ENCODE assay signal across 18 cellular contexts in the genomic region with DNA sequence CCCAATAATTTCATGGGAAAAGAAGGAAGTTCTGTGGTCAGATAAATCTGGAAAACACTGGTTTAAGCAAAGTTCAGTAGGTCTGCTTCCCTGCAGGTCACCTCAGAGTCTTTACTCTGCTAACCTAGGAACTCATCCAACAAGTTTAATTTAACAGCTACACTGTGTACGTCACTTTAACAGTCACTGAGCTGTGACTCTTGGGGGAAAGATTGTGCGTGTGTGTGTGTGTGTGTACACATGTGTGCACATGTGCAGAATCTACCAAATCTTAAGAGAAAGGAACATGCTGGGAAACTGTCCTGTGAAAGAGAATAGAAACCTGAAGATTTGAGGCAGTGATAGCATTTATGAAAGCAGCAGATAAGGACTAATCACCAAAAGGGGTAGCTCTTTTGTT.
DNase-seq lines count a peak whose midpoint lies in the region; ATAC-seq lines count a peak whose summit lies in the region.
"Had no signal": no experiment of that assay in that cellular context is flagged by ENCODE, and none has a peak within 500 bp of the region (broad histone marks: within the 10 kb centered on the region; RNA-seq: fewer than 3 reads in every experiment).

No MANE protein-coding gene starts in this region.

- no peaks in the 10 kb centered on the region for H3K27me3 Mint-ChIP-seq in activated CD8-positive, alpha-beta memory T cell treated with anti-CD3 and anti-CD28 coated beads, Interleukin-2, amount 10 ng/mL, durations not matched to agents 7 days and 5 days

- H3K4me3 ChIP-seq in GM23248, result no peak overlapping the region
- H3K4me3 ChIP-seq in SJCRH30, result no peak overlapping the region
- H3K4me3 ChIP-seq: body of pancreas, heart left ventricle had no signal

- H3K36me3 ChIP-seq in GM23248 (ENCODE audit: low read depth), result no peaks in the 10 kb centered on the region
- H3K36me3 ChIP-seq in SJCRH30, result no peaks in the 10 kb centered on the region

- H3K4me2 ChIP-seq in GM23248 (ENCODE audit: unreplicated experiment), result no peak overlapping the region

- H3F3A ChIP-seq in GM23248 (ENCODE audit: insufficient read depth), result no peaks in the 10 kb centered on the region

- ATAC-seq in activated CD8-positive, alpha-beta memory T cell treated with anti-CD3 and anti-CD28 coated beads, Interleukin-2, amount 10 ng/mL, durations not matched to agents 7 days and 5 days, result peak; percentile 11
- peak; percentile 34 for ATAC-seq in HG03565 (IDR thresholded peaks at IDR 0.05; ENCODE audit: unreplicated experiment)
- peak; percentile 39 to 42 for ATAC-seq in activated naive CD4-positive, alpha-beta T cell treated with anti-CD3 and anti-CD28 coated beads, Interleukin-2, amount 50 U/mL, for 72 hours
- peak; percentile 44 for ATAC-seq in stimulated activated effector memory CD8-positive, alpha-beta T cell treated with anti-CD3 and anti-CD28 coated beads, Interleukin-12 subunit alpha, Interleukin-12 subunit beta, amount 100 ng/mL, for 72 hours
- ATAC-seq: body of pancreas, heart left ventricle, right cardiac atrium had no signal

- peaks cover 80% of the 10 kb centered on the region for H3K36me3 Mint-ChIP-seq in activated CD8-positive, alpha-beta memory T cell treated with anti-CD3 and anti-CD28 coated beads, Interleukin-2, amount 10 ng/mL, durations not matched to agents 7 days and 5 days
- peaks cover 39 to 83% of the 10 kb centered on the region in 2 donors for H3K36me3 Mint-ChIP-seq in activated naive CD4-positive, alpha-beta T cell treated with anti-CD3 and anti-CD28 coated beads, Interleukin-2, amount 50 U/mL, for 72 hours
- no peaks in the 10 kb centered on the region for H3K36me3 Mint-ChIP-seq in stimulated activated effector memory CD8-positive, alpha-beta T cell treated with anti-CD3 and anti-CD28 coated beads, Interleukin-12 subunit alpha, Interleukin-12 subunit beta, amount 100 ng/mL, for 72 hours

- H3K9me2 ChIP-seq in GM23248 (ENCODE audit: insufficient read depth), result no peaks in the 10 kb centered on the region

- H3K9ac ChIP-seq in GM23248, result no peak overlapping the region

- H3K27ac ChIP-seq in GM23248 (no peak overlapping the region), SJCRH30 (no peak overlapping the region)
- H3K27ac ChIP-seq: body of pancreas, RWPE1 had no signal

- 14 to 21% methylated on average over 2 of the region's 2 CpGs for WGBS in GM23248 (ENCODE audit: low coverage in 1 of 2, low lambda C conversion rate in 2 of 2, missing lambda C conversion rate in 2 of 2), 2 experiments

- H3K4me3 Mint-ChIP-seq in activated CD8-positive, alpha-beta memory T cell treated with anti-CD3 and anti-CD28 coated beads, Interleukin-2, amount 10 ng/mL, durations not matched to agents 7 days and 5 days, result peak overlapping the region; percentile 58
- peak overlapping the region; percentile 60 for H3K4me3 Mint-ChIP-seq in stimulated activated effector memory CD8-positive, alpha-beta T cell treated with anti-CD3 and anti-CD28 coated beads, Interleukin-12 subunit alpha, Interleukin-12 subunit beta, amount 100 ng/mL, for 72 hours

- DNase-seq in activated CD8-positive, alpha-beta memory T cell treated with anti-CD3 and anti-CD28 coated beads, Interleukin-2, amount 10 ng/mL, durations not matched to agents 7 days and 5 days, result no peak
- no peak for DNase-seq in activated CD8-positive, alpha-beta memory T cell treated with anti-CD3 and anti-CD28 coated beads, Interleukin-2, amount 50 U/mL, for 48 hours
- DNase-seq in activated naive CD4-positive, alpha-beta T cell treated with anti-CD3 and anti-CD28 coated beads, Interleukin-2, amount 50 U/mL, for 72 hours (ENCODE audit: low spot score in 2 of 2), result no peak
- DNase-seq in stimulated activated effector memory CD8-positive, alpha-beta T cell treated with anti-CD3 and anti-CD28 coated beads, Interleukin-12 subunit alpha, Interleukin-12 subunit beta, amount 100 ng/mL, for 72 hours (ENCODE audit: low spot score in 2 of 2), result no peak
- DNase-seq in DMS53 (lab: John Stamatoyannopoulos, UW), result no peak
- no peak for DNase-seq in GM23248
- DNase-seq in SJCRH30, result no peak
- DNase-seq: activated CD4-positive, CD25-positive, alpha-beta regulatory T cell; body of pancreas; HCEC 1CT; heart left ventricle; islet precursor cell; NCI-H1105; right cardiac atrium; stimulated activated CD8-positive, alpha-beta memory T cell treated with anti-CD3 and anti-CD28 coated beads, Interleukin-4, amount 100 ng/mL, for 48 hours; trophoblast cell had no signal

- peaks cover 95% of the 10 kb centered on the region for H3K4me1 Mint-ChIP-seq in activated CD8-positive, alpha-beta memory T cell treated with anti-CD3 and anti-CD28 coated beads, Interleukin-2, amount 10 ng/mL, durations not matched to agents 7 days and 5 days
- peaks cover 98% of the 10 kb centered on the region for H3K4me1 Mint-ChIP-seq in stimulated activated effector memory CD8-positive, alpha-beta T cell treated with anti-CD3 and anti-CD28 coated beads, Interleukin-12 subunit alpha, Interleukin-12 subunit beta, amount 100 ng/mL, for 72 hours

- H3K9me3 ChIP-seq in GM23248 (ENCODE audit: low read depth), result no peaks in the 10 kb centered on the region
- peaks cover 7% of the 10 kb centered on the region; the same call in 1 of the 2 replicates for H3K9me3 ChIP-seq in SJCRH30 (replicated peaks)
- H3K9me3 ChIP-seq: body of pancreas had no signal

- H3K4me1 ChIP-seq in GM23248 (ENCODE audit: insufficient read depth), result no peaks in the 10 kb centered on the region
- no peaks in the 10 kb centered on the region for H3K4me1 ChIP-seq in SJCRH30
- H3K4me1 ChIP-seq: body of pancreas had no signal

- H3K9me3 Mint-ChIP-seq in activated CD8-positive, alpha-beta memory T cell treated with anti-CD3 and anti-CD28 coated beads, Interleukin-2, amount 10 ng/mL, durations not matched to agents 7 days and 5 days (ENCODE audit: low read depth), result no peaks in the 10 kb centered on the region
- peaks cover 0 to 3% of the 10 kb centered on the region in 2 donors for H3K9me3 Mint-ChIP-seq in activated naive CD4-positive, alpha-beta T cell treated with anti-CD3 and anti-CD28 coated beads, Interleukin-2, amount 50 U/mL, for 72 hours
- no peaks in the 10 kb centered on the region for H3K9me3 Mint-ChIP-seq in stimulated activated effector memory CD8-positive, alpha-beta T cell treated with anti-CD3 and anti-CD28 coated beads, Interleukin-12 subunit alpha, Interleukin-12 subunit beta, amount 100 ng/mL, for 72 hours

- in situ Hi-C loops in GM23248 (cut with MboI), result no loop called here

- H2AFZ ChIP-seq in GM23248, result no peak overlapping the region

- H3K27me3 ChIP-seq in GM23248 (replicated peaks; ENCODE audit: insufficient read depth), result no peaks in the 10 kb centered on the region
- peaks cover 9% of the 10 kb centered on the region; the same call in 1 of the 2 replicates for H3K27me3 ChIP-seq in SJCRH30
- H3K27me3 ChIP-seq: body of pancreas had no signal

- CTCF ChIA-PET in activated CD8-positive, alpha-beta memory T cell treated with anti-CD3 and anti-CD28 coated beads, Interleukin-2, amount 10 ng/mL, durations not matched to agents 7 days and 5 days (lab: Charles Lee), result interaction anchor here (1.0 to 12.2 kb wide), 21 partner anchors 8 to 225 kb away, joined by 3 to 207 read pairs (median 6); no protein-coding TSS in a partner anchor

- peak overlapping the region; percentile 85 for H3K27ac Mint-ChIP-seq in activated CD8-positive, alpha-beta memory T cell treated with anti-CD3 and anti-CD28 coated beads, Interleukin-2, amount 10 ng/mL, durations not matched to agents 7 days and 5 days
- H3K27ac Mint-ChIP-seq in activated naive CD4-positive, alpha-beta T cell treated with anti-CD3 and anti-CD28 coated beads, Interleukin-2, amount 50 U/mL, for 72 hours, result peak overlapping the region; percentile 70 to 90
- peak overlapping the region; percentile 97 for H3K27ac Mint-ChIP-seq in stimulated activated effector memory CD8-positive, alpha-beta T cell treated with anti-CD3 and anti-CD28 coated beads, Interleukin-12 subunit alpha, Interleukin-12 subunit beta, amount 100 ng/mL, for 72 hours

- H4K20me1 ChIP-seq in GM23248 (ENCODE audit: insufficient read depth), result no peaks in the 10 kb centered on the region

- no peaks in the 10 kb centered on the region for H3K79me2 ChIP-seq in GM23248 (ENCODE audit: insufficient read depth)
